ENCODE assay signal across 25 cellular contexts in genomic region chr1:29356663-29357062, GRCh38.
DNase-seq lines count a peak whose midpoint lies in the region; ATAC-seq and TF ChIP-seq lines count a peak whose summit lies in the region.
"Had no signal": no experiment of that assay in that cellular context is flagged by ENCODE, and none has a peak within 500 bp of the region (broad histone marks: within the 10 kb centered on the region; RNA-seq: fewer than 3 reads in every experiment).

No MANE protein-coding gene starts in this region.

- H3F3A ChIP-seq in GM23338 (replicated peaks; ENCODE audit: low read depth), result no peaks in the 10 kb centered on the region

- no peak overlapping the region for H3K4me3 ChIP-seq in GM23338
- H3K4me3 ChIP-seq: heart left ventricle, left lung, SJSA1, smooth muscle cell, vagina had no signal

- no peaks in the 10 kb centered on the region for H3K79me2 ChIP-seq in GM23338 (replicated peaks; ENCODE audit: insufficient read depth)

- no peak overlapping the region for H3K4me2 ChIP-seq in GM23338
- H3K4me2 ChIP-seq: smooth muscle cell had no signal

- H4K20me1 ChIP-seq in GM23338 (replicated peaks; ENCODE audit: insufficient read depth), result no peaks in the 10 kb centered on the region

- peak; percentile 98 for ATAC-seq in GM23338
- ATAC-seq: activated CD4-positive, CD25-positive, alpha-beta regulatory T cell treated with anti-CD3 and anti-CD28 coated beads, Interleukin-2, amount 50 U/mL, for 24 hours; heart left ventricle; left lung; natural killer cell; stimulated activated memory B cell treated with anti-CD40 and anti-IgM and Interleukin-4, amounts not matched to agents 10 μg/mL and 1 μg/mL and 100 μg/mL, for 72 hours; T-cell had no signal

- peaks cover 7% of the 10 kb centered on the region; the same call in 1 of the 2 replicates for H3K9me2 ChIP-seq in GM23338 (ENCODE audit: insufficient read depth)

- H3K27ac Mint-ChIP-seq in GM23338, result no peak overlapping the region
- H3K27ac Mint-ChIP-seq: mesothelial cell of epicardium; natural killer cell; stimulated activated memory B cell treated with anti-CD40 and anti-IgM and Interleukin-4, amounts not matched to agents 10 μg/mL and 1 μg/mL and 100 μg/mL, for 72 hours; T-cell had no signal

- no peaks in the 10 kb centered on the region; the same call in 2 of the 3 replicates for H3K36me3 Mint-ChIP-seq in GM23338 (ENCODE audit: low read depth)
- H3K36me3 Mint-ChIP-seq: mesothelial cell of epicardium; natural killer cell; stimulated activated memory B cell treated with anti-CD40 and anti-IgM and Interleukin-4, amounts not matched to agents 10 μg/mL and 1 μg/mL and 100 μg/mL, for 72 hours; T-cell had no signal

- peaks cover 10% of the 10 kb centered on the region for H3K4me1 ChIP-seq in GM23338 (ENCODE audit: insufficient read depth)
- H3K4me1 ChIP-seq: heart left ventricle, left lung, SJSA1, vagina had no signal

- peak overlapping the region; percentile 59; the same call in 1 of the 2 replicates for H2AFZ ChIP-seq in GM23338

- POLR2A ChIA-PET in RWPE1 (lab: Yijun Ruan, JAX; ENCODE audit: low non-redundant PET), result no interaction called here

- peak; percentile 33 for DNase-seq in COLO668 (lab: John Stamatoyannopoulos, UW; ENCODE audit: unreplicated experiment)
- peak; percentile 78 for DNase-seq in GM23338 (ENCODE audit: low spot score)
- peak; percentile 21 for DNase-seq in RWPE1 (ENCODE audit: low spot score)
- DNase-seq in iPS-NIHi11 (ENCODE audit: low spot score), result peak; percentile 94
- no peak for DNase-seq in SHP77 treated with DMSO at 0.1 percent for 48 hours (lab: John Stamatoyannopoulos, UW)
- no peak for DNase-seq in CD1c-positive myeloid dendritic cell (ENCODE audit: extremely low spot score)
- DNase-seq in nucleus accumbens (lab: John Stamatoyannopoulos, UW), result no peak
- DNase-seq: activated CD8-positive, alpha-beta memory T cell treated with anti-CD3 and anti-CD28 coated beads for 24 hours; activated gamma-delta T cell treated with Interleukin-2 at 50 U/mL for 16 hours; activated T-cell treated with anti-CD3 and anti-CD28 coated beads, Interleukin-2, amount 50 U/mL, for 1 hour; heart left ventricle; Karpas-422; left lung; natural killer cell; NCI-H345; stimulated activated CD4-positive, alpha-beta T cell treated with anti-CD3 and anti-CD28 coated beads, Interleukin-2, amount 100 ng/mL, for 48 hours; T-cell had no signal

- H3K9me3 Mint-ChIP-seq in GM23338, result peaks cover 2% of the 10 kb centered on the region; the same call in 1 of the 3 replicates
- H3K9me3 Mint-ChIP-seq: natural killer cell; stimulated activated memory B cell treated with anti-CD40 and anti-IgM and Interleukin-4, amounts not matched to agents 10 μg/mL and 1 μg/mL and 100 μg/mL, for 72 hours; T-cell had no signal

- H3K36me3 ChIP-seq in GM23338 (ENCODE audit: insufficient read depth), result no peaks in the 10 kb centered on the region; the same call in 1 of the 2 replicates
- H3K36me3 ChIP-seq: heart left ventricle, left lung, SJSA1, vagina had no signal

- H3K27me3 ChIP-seq in GM23338 (ENCODE audit: insufficient read depth), result no peaks in the 10 kb centered on the region
- H3K27me3 ChIP-seq: vagina had no signal

- CTCF ChIA-PET in RWPE1 (lab: Yijun Ruan, JAX), result interaction anchor here (1.2 kb wide), 1 partner anchor 15 kb away, joined by 3 read pairs; no protein-coding TSS in a partner anchor

- peaks cover 3% of the 10 kb centered on the region; the same call in 2 of the 3 replicates for H3K4me1 Mint-ChIP-seq in GM23338
- H3K4me1 Mint-ChIP-seq: natural killer cell; stimulated activated memory B cell treated with anti-CD40 and anti-IgM and Interleukin-4, amounts not matched to agents 10 μg/mL and 1 μg/mL and 100 μg/mL, for 72 hours; T-cell had no signal

- H3K4me3 Mint-ChIP-seq in GM23338, result no peak overlapping the region
- H3K4me3 Mint-ChIP-seq: mesothelial cell of epicardium; natural killer cell; stimulated activated memory B cell treated with anti-CD40 and anti-IgM and Interleukin-4, amounts not matched to agents 10 μg/mL and 1 μg/mL and 100 μg/mL, for 72 hours; T-cell had no signal

- TF ChIP-seq CTCF in GM23338 (conservative IDR thresholded peaks at IDR 0.05; ENCODE audit: low read depth in 2 of 2) (no peak), RWPE1 (conservative IDR thresholded peaks at IDR 0.05; ENCODE audit: low read depth) (no peak)

- peaks cover 11% of the 10 kb centered on the region for H3K27me3 Mint-ChIP-seq in GM23338 (ENCODE audit: insufficient read depth, low read depth, poor library complexity)

- H3K27ac ChIP-seq in GM23338 (ENCODE audit: low read depth), result no peak overlapping the region
- H3K27ac ChIP-seq in RWPE1, result no peak overlapping the region
- H3K27ac ChIP-seq: C4-2B, epithelial cell of prostate, heart left ventricle, left lung, SJSA1, vagina had no signal

TF ChIP-seq in GM23338, 12 proteins besides CTCF, POLR2A, EP300 and RAD21 (continues in another document):
- TF ChIP-seq EZH2phosphoT487 (IDR thresholded peaks at IDR 0.05; ENCODE audit: unreplicated experiment) (no peak), JUNB (IDR thresholded peaks at IDR 0.05; ENCODE audit: unreplicated experiment) (no peak), STAT1 (IDR thresholded peaks at IDR 0.05; ENCODE audit: unreplicated experiment) (no peak), ZNF114 (CRISPR knock-in tag; IDR thresholded peaks at IDR 0.05) (no peak), ZNF331 (CRISPR knock-in tag; IDR thresholded peaks at IDR 0.05; ENCODE audit: low read depth) (no peak), ZNF462 (CRISPR knock-in tag; IDR thresholded peaks at IDR 0.05) (no peak), NANOG (IDR thresholded peaks at IDR 0.05; ENCODE audit: borderline replicate concordance) (no peak)

Comparison
In these comparisons a context has a peak if more than half of its experiments do, and no peak if none do; other contexts are left out.
1. DNase-seq: peak in COLO668 (single experiment), GM23338 (single experiment), RWPE1 (single experiment) and iPS-NIHi11 (single experiment); none in SHP77 treated with DMSO at 0.1 percent for 48 hours (single experiment), CD1c-positive myeloid dendritic cell (single experiment) and nucleus accumbens (0 of 56).